In the genomic region with DNA sequence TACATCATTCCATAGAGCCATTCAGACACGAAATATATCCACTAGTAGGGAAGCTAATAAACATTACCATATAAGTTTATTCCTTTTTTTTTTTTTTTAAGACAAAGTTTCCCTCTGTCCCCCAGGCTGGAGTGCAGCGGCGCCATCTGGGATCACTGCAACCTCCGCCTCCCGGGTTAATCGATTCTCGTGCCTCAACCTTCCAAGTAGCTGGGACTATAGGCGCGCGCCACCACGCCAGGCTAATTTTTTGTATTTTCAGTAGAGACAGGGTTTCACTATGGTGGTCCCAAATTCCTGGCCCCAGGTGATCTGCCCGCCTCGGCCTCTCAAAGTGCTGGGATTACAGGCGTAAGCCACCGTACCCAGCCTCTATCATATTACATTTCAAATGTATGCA, we compare ENCODE assay signal across 9 cellular contexts. TPM values are rescaled to one million over a fixed set of nuclear protein-coding genes. Genes with fewer than 3 reads are reported as not detected.
A peak's percentile ranks its signal among the peaks of the same experiment; 100 is the strongest.
DNase-seq lines count a peak whose midpoint lies in the region; ATAC-seq and TF ChIP-seq lines count a peak whose summit lies in the region.
"Had no signal": no experiment of that assay in that cellular context is flagged by ENCODE, and none has a peak within 500 bp of the region (broad histone marks: within the 10 kb centered on the region; RNA-seq: fewer than 3 reads in every experiment).

No MANE protein-coding gene starts in this region.

- peaks cover 12 to 29% (median 28%) of the 10 kb centered on the region in 3 donors for H3K4me1 Mint-ChIP-seq in T-cell

- H3K27me3 ChIP-seq in GM23248 (replicated peaks; ENCODE audit: insufficient read depth) (no peaks in the 10 kb centered on the region), iPS-15b (ENCODE audit: control insufficient read depth, insufficient read depth, low read length) (peaks cover 4% of the 10 kb centered on the region), psoas muscle (ENCODE audit: insufficient read depth in 3 of 3, low read length in 2 of 3) (no peaks in the 10 kb centered on the region)

- intact Hi-C loops in psoas muscle (cut with DNase I) = no loop called here

- H3K4me2 ChIP-seq in GM23248 (ENCODE audit: unreplicated experiment) = peak overlapping the region; percentile 78

- H3K4me1 ChIP-seq in GM23248 (ENCODE audit: insufficient read depth) = peaks cover 10% of the 10 kb centered on the region; the same call in 1 of the 2 replicates
- H3K4me1 ChIP-seq in iPS-15b (ENCODE audit: control insufficient read depth, insufficient read depth, low read length) = no peaks in the 10 kb centered on the region
- H3K4me1 ChIP-seq in psoas muscle = no peaks in the 10 kb centered on the region

- no peaks in the 10 kb centered on the region for H4K20me1 ChIP-seq in GM23248 (ENCODE audit: insufficient read depth)

- ATAC-seq in T-cell (replicated peaks in 1 of 4) = no peak
- no peak for ATAC-seq in psoas muscle
- ATAC-seq in HG03521 (IDR thresholded peaks at IDR 0.05; ENCODE audit: unreplicated experiment) = no peak

- H3K9ac ChIP-seq in GM23248 (peak overlapping the region; percentile 89), iPS-15b (ENCODE audit: low read depth, low read length) (no peak overlapping the region)

- TF ChIP-seq CTCF in psoas muscle (IDR thresholded peaks at IDR 0.05) = no peak

- H3K79me2 ChIP-seq in GM23248 (ENCODE audit: insufficient read depth) = peaks cover 38% of the 10 kb centered on the region

- 64 to 70% methylated on average over 15 of the region's 15 CpGs for WGBS in GM23248 (ENCODE audit: low coverage in 1 of 2, low lambda C conversion rate in 2 of 2, missing lambda C conversion rate in 2 of 2), 2 experiments
- WGBS in psoas muscle, 3 donors = 60 to 72% (median 63%) methylated on average over 15 of the region's 15 CpGs

- no peaks in the 10 kb centered on the region for H3K9me3 ChIP-seq in GM23248 (ENCODE audit: low read depth)
- no peaks in the 10 kb centered on the region for H3K9me3 ChIP-seq in iPS-15b (ENCODE audit: control insufficient read depth, insufficient read depth, low read length)
- peaks cover 17% of the 10 kb centered on the region for H3K9me3 ChIP-seq in psoas muscle

- H3K9me2 ChIP-seq in GM23248 (ENCODE audit: insufficient read depth) = no peaks in the 10 kb centered on the region

- peaks cover 0 to 11% of the 10 kb centered on the region in 2 donors for H3K27me3 Mint-ChIP-seq in T-cell

- POLR2A ChIA-PET in T-cell (lab: Charles Lee) = interaction anchor here (0.6 to 1.4 kb wide), 3 partner anchors 17 to 756 kb away, joined by 3 to 13 read pairs (median 5); partner anchors contain the start of gene ZNF671 (in 1 of the 2)

- no peak overlapping the region for H3K27ac Mint-ChIP-seq in T-cell

- peak overlapping the region; percentile 85 for H3K4me3 ChIP-seq in GM23248
- peak overlapping the region; percentile 77 for H3K4me3 ChIP-seq in iPS-15b (ENCODE audit: low read depth, low read length)
- peak overlapping the region; percentile 78 for H3K4me3 ChIP-seq in psoas muscle

- CTCF ChIA-PET in T-cell (lab: Charles Lee) = interaction anchor here (0.5 to 0.7 kb wide), 3 partner anchors 27 to 206 kb away, joined by 3 to 11 read pairs (median 3); no protein-coding TSS in a partner anchor

- H2AFZ ChIP-seq in GM23248 = peak overlapping the region; percentile 92

- H3K4me3 Mint-ChIP-seq in T-cell = peak overlapping the region in 2 of 3 donors; percentile 88 to 94

- DNase-seq in GM23248 (no peak), T-cell (no peak), psoas muscle (no peak), NCI-H1694 treated with DMSO at 0.1 percent for 48 hours (lab: John Stamatoyannopoulos, UW) (no peak), NCI-H2171 (lab: John Stamatoyannopoulos, UW) (no peak)
- DNase-seq: NCI-H2029 treated with DMSO at 0.1 percent for 48 hours had no signal

- H3K9me3 Mint-ChIP-seq in T-cell = peaks cover 10 to 56% (median 49%) of the 10 kb centered on the region in 3 donors

- H3K36me3 ChIP-seq in GM23248 (ENCODE audit: low read depth) (no peaks in the 10 kb centered on the region), iPS-15b (ENCODE audit: control insufficient read depth, insufficient read depth, low read length) (peaks cover 2% of the 10 kb centered on the region), psoas muscle (ENCODE audit: insufficient read depth in 1 of 2, low read depth in 1 of 2) (peaks cover 6 to 17% of the 10 kb centered on the region in 2 donors)

- in situ Hi-C loops in GM23248 (cut with MboI) = no loop called here

- peaks cover 61% of the 10 kb centered on the region for H3K36me3 Mint-ChIP-seq in T-cell

- H3K27ac ChIP-seq in GM23248 (peak overlapping the region; percentile 55; the same call in 1 of the 2 replicates), psoas muscle (no peak overlapping the region)

- peaks cover 8% of the 10 kb centered on the region; the same call in 1 of the 2 replicates for H3F3A ChIP-seq in GM23248 (ENCODE audit: insufficient read depth)

RNA-seq across cellular contexts. Expression of gene ZNF154, which starts 0.6 kb away (rescaled TPM):
- total RNA-seq in GM23248 (2014; rRNA removed; shearing (Covaris generic)) = 2.0 and 2.2 TPM in 2 replicates
- polyA plus RNA-seq in GM23248 (2016; fragmentation: Nextera tagmentation; extraction: Ambion mirVana) (2.0 and 2.6 TPM in 2 replicates), psoas muscle (1 to 10 TPM in 1 of 3 donors, under 1 TPM in 2; 0.61 to 1.4 (median 0.68) TPM)
- total RNA-seq in T-cell (10 to 100 TPM in 2 of 5 donors, 1 to 10 TPM in 3; 6.3 to 16.2 (median 7.7) TPM), psoas muscle (1 to 10 TPM; 1.1 to 2.8 (median 2.2) TPM)

RNA-seq across cellular contexts. Expression of gene ZNF671, which starts 17.8 kb away (rescaled TPM):
- 7.2 and 8.4 TPM in 2 replicates for total RNA-seq in GM23248 (2014; rRNA removed; shearing (Covaris generic))
- polyA plus RNA-seq in GM23248 (2016; fragmentation: Nextera tagmentation; extraction: Ambion mirVana) (6.8 and 6.9 TPM in 2 replicates), psoas muscle (1 to 10 TPM; 3.1 to 5.1 (median 3.1) TPM)
- total RNA-seq in T-cell (10 to 100 TPM; 15.2 to 32.8 (median 30.4) TPM), psoas muscle (1 to 10 TPM; 3.4 to 8.8 (median 5.8) TPM)

RNA-seq across cellular contexts. Expression of gene ZNF551, which starts 27.8 kb away (rescaled TPM):
- 6.3 and 7.1 TPM in 2 replicates for total RNA-seq in GM23248 (2014; rRNA removed; shearing (Covaris generic))
- polyA plus RNA-seq in GM23248 (2016; fragmentation: Nextera tagmentation; extraction: Ambion mirVana) (1.9 and 2.6 TPM in 2 replicates), psoas muscle (1 to 10 TPM; 1.5 to 2.5 (median 1.9) TPM)
- total RNA-seq in T-cell (10 to 100 TPM; 10.4 to 18.6 (median 17.2) TPM), psoas muscle (1 to 10 TPM; 1.4 to 2.6 (median 2.0) TPM)

RNA-seq across cellular contexts. Expression of gene ZNF776, which starts 37.0 kb away (rescaled TPM):
- 6.7 and 9.4 TPM in 2 replicates for total RNA-seq in GM23248 (2014; rRNA removed; shearing (Covaris generic))
- polyA plus RNA-seq in GM23248 (2016; fragmentation: Nextera tagmentation; extraction: Ambion mirVana) = 3.7 and 3.9 TPM in 2 replicates
- 10 to 100 TPM; 14.3 to 36.5 (median 26.9) TPM for total RNA-seq in T-cell
- 10 to 100 TPM in 1 of 4 donors, 1 to 10 TPM in 3; 7.7 to 15.5 (median 9.0) TPM for total RNA-seq in psoas muscle
- polyA plus RNA-seq in psoas muscle = 10 to 100 TPM in 1 of 3 donors, 1 to 10 TPM in 2; 3.6 to 12.4 (median 4.4) TPM

RNA-seq across cellular contexts. Expression of gene ZSCAN4, which starts 40.9 kb away (rescaled TPM):
- total RNA-seq in GM23248 (2014; rRNA removed; shearing (Covaris generic)) = not detected in 2 replicates
- polyA plus RNA-seq in GM23248 (2016; fragmentation: Nextera tagmentation; extraction: Ambion mirVana) (not detected in 2 replicates), psoas muscle (under 1 TPM in 1 of 3 donors, not detected in 2; 0.03 TPM)
- total RNA-seq in T-cell (not detected), psoas muscle (not detected)
- total RNA-seq: renal cortical epithelial cell had no signal
